Comparison of ENCODE assay signal across 8 cellular contexts in the genomic region with DNA sequence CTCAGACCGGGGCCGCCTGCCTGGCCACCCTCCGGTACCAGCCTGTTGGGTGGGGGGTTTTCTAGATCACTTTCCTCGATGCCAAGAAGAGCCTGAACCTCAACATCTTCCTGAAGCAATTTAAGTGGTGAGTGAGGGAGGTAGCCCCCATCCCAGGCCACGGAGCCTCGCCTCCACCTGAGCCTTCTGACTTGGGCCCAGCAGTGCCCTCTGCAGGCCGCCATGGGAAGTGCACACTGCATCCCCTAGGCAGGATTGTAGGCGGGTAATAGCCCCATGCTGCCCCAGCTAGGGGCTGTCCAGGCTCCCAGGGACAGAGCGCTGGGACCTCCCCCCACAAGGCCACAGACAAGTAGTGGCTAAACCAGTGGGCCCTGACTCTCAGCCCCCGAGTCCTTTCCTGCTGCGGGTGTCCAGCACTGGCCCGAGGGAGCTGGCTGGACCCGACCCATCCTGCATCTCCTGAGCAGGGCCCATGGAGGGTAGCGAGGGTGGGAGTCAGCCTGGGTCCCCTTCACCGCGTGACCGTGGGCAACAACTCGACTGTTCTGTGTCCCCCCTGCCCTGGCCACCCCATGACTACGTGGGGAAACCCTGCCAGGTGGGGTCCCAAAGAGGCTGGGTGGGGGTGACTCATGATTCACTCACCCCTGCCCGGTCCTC. TPM values are rescaled to one million over a fixed set of nuclear protein-coding genes. Genes with fewer than 3 reads are reported as not detected.
A peak's percentile ranks its signal among the peaks of the same experiment; 100 is the strongest.
DNase-seq lines count a peak whose midpoint lies in the region; ATAC-seq lines count a peak whose summit lies in the region.

No MANE protein-coding gene starts in this region.

- no peaks in the 10 kb centered on the region for H3K9me3 ChIP-seq in CD4-positive, alpha-beta memory T cell (ENCODE audit: control insufficient read depth in 1 of 2, low read length in 2 of 2)

- WGBS in mesendoderm (ENCODE audit: extremely low coverage, insufficient coverage, low lambda C conversion rate), result no CpG with 5 or more reads among the region's 20 CpGs

- no peaks in the 10 kb centered on the region for H3K27me3 ChIP-seq in CD4-positive, alpha-beta memory T cell (ENCODE audit: insufficient read depth, low read length)
- no peaks in the 10 kb centered on the region for H3K27me3 ChIP-seq in mesendoderm (ENCODE audit: insufficient read depth, low read length, poor library complexity)

- no peak overlapping the region for H2BK15ac ChIP-seq in mesendoderm (replicated peaks; ENCODE audit: low read depth)

- H3K27me3 Mint-ChIP-seq in CD4-positive, alpha-beta memory T cell, result no peaks in the 10 kb centered on the region
- no peaks in the 10 kb centered on the region for H3K27me3 Mint-ChIP-seq in activated CD4-positive, alpha-beta memory T cell treated with anti-CD3 and anti-CD28 coated beads for 36 hours

- H3K79me1 ChIP-seq in mesendoderm (ENCODE audit: low read length), result no peaks in the 10 kb centered on the region

- no peak overlapping the region for H3K4me3 ChIP-seq in CD4-positive, alpha-beta memory T cell (ENCODE audit: low read length in 2 of 2)
- H3K4me3 ChIP-seq in mesendoderm (ENCODE audit: low read length), result no peak overlapping the region

- H3K4me3 Mint-ChIP-seq in CD4-positive, alpha-beta memory T cell, result no peak overlapping the region
- no peak overlapping the region for H3K4me3 Mint-ChIP-seq in activated CD4-positive, alpha-beta memory T cell treated with anti-CD3 and anti-CD28 coated beads for 36 hours

- intact Hi-C loops in CD4-positive, alpha-beta memory T cell (cut with micrococcal nuclease), result loop anchor here (1.0 kb wide), 2 partner anchors 23 to 43 kb away; no protein-coding TSS in a partner anchor
- intact Hi-C loops in activated CD4-positive, alpha-beta memory T cell treated with anti-CD3 and anti-CD28 coated beads for 36 hours (cut with micrococcal nuclease), result loop anchor here (1.0 kb wide), 2 partner anchors 43 to 58 kb away; no protein-coding TSS in a partner anchor

- H3K36me3 Mint-ChIP-seq in CD4-positive, alpha-beta memory T cell, result peaks cover 0 to 18% of the 10 kb centered on the region in 2 donors
- peaks cover 9% of the 10 kb centered on the region for H3K36me3 Mint-ChIP-seq in activated CD4-positive, alpha-beta memory T cell treated with anti-CD3 and anti-CD28 coated beads for 36 hours

- ATAC-seq in GM18858 (IDR thresholded peaks at IDR 0.05; ENCODE audit: unreplicated experiment), result no peak

- H2BK5ac ChIP-seq in mesendoderm (ENCODE audit: low read length), result no peak overlapping the region

- H3K4me2 ChIP-seq in mesendoderm (ENCODE audit: low read length), result no peak overlapping the region

- H3K36me3 ChIP-seq in CD4-positive, alpha-beta memory T cell (ENCODE audit: insufficient read depth, low read length), result peaks cover 17% of the 10 kb centered on the region
- H3K36me3 ChIP-seq in mesendoderm (ENCODE audit: control insufficient read depth, insufficient read depth, low read length), result peaks cover 10% of the 10 kb centered on the region

- no peak overlapping the region for H3K9ac ChIP-seq in mesendoderm (ENCODE audit: low read length)

- POLR2A ChIA-PET in CD4-positive, alpha-beta memory T cell (lab: Charles Lee; ENCODE audit: partially characterized antibody), result interaction anchor here (1.1 to 2.4 kb wide), 3 partner anchors 13 to 43 kb away, joined by 4 to 11 read pairs (median 6); no protein-coding TSS in a partner anchor
- POLR2A ChIA-PET in activated CD4-positive, alpha-beta memory T cell treated with anti-CD3 and anti-CD28 coated beads for 36 hours (lab: Charles Lee), result no interaction called here

- DNase-seq in CD4-positive, alpha-beta memory T cell, result peak; percentile 62 to 76 (median 67)
- DNase-seq in H4 (ENCODE audit: low spot score) (peak; percentile 53), NCI-H446 treated with DMSO at 0.1 percent for 48 hours (lab: John Stamatoyannopoulos, UW) (peak; percentile 20), mesendoderm (peak; percentile 86)
- peak; percentile 80 for DNase-seq in activated CD4-positive, alpha-beta memory T cell treated with anti-CD3 and anti-CD28 coated beads for 36 hours
- DNase-seq in effector CD4-positive, alpha-beta T cell, result peak; percentile 57
- peak; percentile 50 to 58 for DNase-seq in stimulated activated CD8-positive, alpha-beta memory T cell treated with anti-CD3 and anti-CD28 coated beads, Interleukin-7, amount 100 ng/mL, for 1 hour (ENCODE audit: low read depth in 2 of 2)

- H3K27ac ChIP-seq in CD4-positive, alpha-beta memory T cell (ENCODE audit: low read depth, low read length), result no peak overlapping the region
- no peak overlapping the region for H3K27ac ChIP-seq in mesendoderm (ENCODE audit: low read depth, low read length)

- no peak overlapping the region for H3K4ac ChIP-seq in mesendoderm (ENCODE audit: low read depth, low read length)

- H3K4me1 ChIP-seq in CD4-positive, alpha-beta memory T cell (ENCODE audit: insufficient read depth, low read length), result peaks cover 5% of the 10 kb centered on the region
- peaks cover 2% of the 10 kb centered on the region for H3K4me1 ChIP-seq in mesendoderm (ENCODE audit: control insufficient read depth, low read depth, low read length)

- no peak overlapping the region for H4K5ac ChIP-seq in mesendoderm (ENCODE audit: low read length)

- CTCF ChIA-PET in CD4-positive, alpha-beta memory T cell (lab: Charles Lee; ENCODE audit: partially characterized antibody), result interaction anchor here (0.8 to 2.2 kb wide), 6 partner anchors 19 to 62 kb away, joined by 4 to 28 read pairs (median 4); partner anchors contain the start of gene INF2
- CTCF ChIA-PET in activated CD4-positive, alpha-beta memory T cell treated with anti-CD3 and anti-CD28 coated beads for 36 hours (lab: Charles Lee), result interaction anchor here (0.6 to 2.2 kb wide), 13 partner anchors 10 to 604 kb away, joined by 3 to 15 read pairs (median 3); no protein-coding TSS in a partner anchor

- H3K18ac ChIP-seq in mesendoderm (ENCODE audit: low read length), result no peak overlapping the region

- no peak overlapping the region for H2AK5ac ChIP-seq in mesendoderm (ENCODE audit: low read length)

- peaks cover 1 to 5% (median 3%) of the 10 kb centered on the region in 4 donors for H3K4me1 Mint-ChIP-seq in CD4-positive, alpha-beta memory T cell
- peaks cover 1% of the 10 kb centered on the region for H3K4me1 Mint-ChIP-seq in activated CD4-positive, alpha-beta memory T cell treated with anti-CD3 and anti-CD28 coated beads for 36 hours (ENCODE audit: low read depth)

- H3K56ac ChIP-seq in mesendoderm (ENCODE audit: low read length), result no peak overlapping the region

- H3K27ac Mint-ChIP-seq in CD4-positive, alpha-beta memory T cell, result peak overlapping the region in 4 of 7 donors; percentile 18 to 74 (median 34)
- no peak overlapping the region for H3K27ac Mint-ChIP-seq in activated CD4-positive, alpha-beta memory T cell treated with anti-CD3 and anti-CD28 coated beads for 36 hours

- H3K79me2 ChIP-seq in mesendoderm (ENCODE audit: control insufficient read depth, insufficient read depth, low read length), result no peaks in the 10 kb centered on the region

- H2BK120ac ChIP-seq in mesendoderm (ENCODE audit: low read depth, low read length), result no peak overlapping the region

- no peak overlapping the region for H3K23ac ChIP-seq in mesendoderm (ENCODE audit: low read length)

- no peaks in the 10 kb centered on the region for H3K9me3 Mint-ChIP-seq in CD4-positive, alpha-beta memory T cell
- H3K9me3 Mint-ChIP-seq in activated CD4-positive, alpha-beta memory T cell treated with anti-CD3 and anti-CD28 coated beads for 36 hours, result no peaks in the 10 kb centered on the region

- H4K8ac ChIP-seq in mesendoderm (ENCODE audit: low read depth, low read length), result no peak overlapping the region

RNA-seq across cellular contexts. Expression of gene ADSS1, which starts 15.3 kb away (rescaled TPM):
- 1 to 10 TPM; 1.5 TPM for total RNA-seq in CD4-positive, alpha-beta memory T cell
- 1 to 10 TPM in 1 of 2 donors, under 1 TPM in 1; 0.16 to 1.8 TPM for polyA plus RNA-seq in CD4-positive, alpha-beta memory T cell
- total RNA-seq in H4 (2014; rRNA removed; shearing (Covaris generic)), result 3.7 and 4.0 TPM in 2 replicates
- 1 to 10 TPM; 2.3 to 3.3 TPM for total RNA-seq in activated CD4-positive, alpha-beta memory T cell treated with anti-CD3 and anti-CD28 coated beads for 36 hours
- polyA plus RNA-seq in mesendoderm (2013, experiment 1 of 2), result 2.0 TPM
- polyA plus RNA-seq in mesendoderm (2013, experiment 2 of 2), result 2.1 TPM

RNA-seq across cellular contexts. Expression of gene INF2, which starts 19.3 kb away (rescaled TPM):
- 10 to 100 TPM; 93.1 to 96.8 TPM for total RNA-seq in CD4-positive, alpha-beta memory T cell
- polyA plus RNA-seq in CD4-positive, alpha-beta memory T cell, result 10 to 100 TPM in 1 of 2 donors, 1 to 10 TPM in 1; 4.0 to 11.6 TPM
- total RNA-seq in H4 (2014; rRNA removed; shearing (Covaris generic)), result 13.0 and 16.3 TPM in 2 replicates
- total RNA-seq in activated CD4-positive, alpha-beta memory T cell treated with anti-CD3 and anti-CD28 coated beads for 36 hours, result 10 to 100 TPM; 66.7 to 71.5 TPM
- 34.4 TPM for polyA plus RNA-seq in mesendoderm (2013, experiment 1 of 2)
- polyA plus RNA-seq in mesendoderm (2013, experiment 2 of 2), result 34.6 TPM

RNA-seq across cellular contexts. Expression of gene SIVA1, which starts 44.2 kb away (rescaled TPM):
- 10 to 100 TPM; 69.3 to 80.2 TPM for total RNA-seq in CD4-positive, alpha-beta memory T cell
- 100 to 1,000 TPM; 208 to 266 TPM for polyA plus RNA-seq in CD4-positive, alpha-beta memory T cell
- total RNA-seq in H4 (2014; rRNA removed; shearing (Covaris generic)), result 286 and 381 TPM in 2 replicates
- 100 to 1,000 TPM in 1 of 2 experiments, 10 to 100 TPM in 1; 97.6 to 109 TPM for total RNA-seq in activated CD4-positive, alpha-beta memory T cell treated with anti-CD3 and anti-CD28 coated beads for 36 hours
- 151 TPM for polyA plus RNA-seq in mesendoderm (2013, experiment 1 of 2)
- polyA plus RNA-seq in mesendoderm (2013, experiment 2 of 2), result 147 TPM

Comparison
In these comparisons a context has a peak if more than half of its experiments do, and no peak if none do; other contexts are left out.
1. DNase-seq: peak in every context shown above with its lines; median percentile 86 in mesendoderm; 80 in activated CD4-positive, alpha-beta memory T cell treated with anti-CD3 and anti-CD28 coated beads for 36 hours; 67 in CD4-positive, alpha-beta memory T cell; 57 in effector CD4-positive, alpha-beta T cell; 54 in stimulated activated CD8-positive, alpha-beta memory T cell treated with anti-CD3 and anti-CD28 coated beads, Interleukin-7, amount 100 ng/mL, for 1 hour; 53 in H4; 20 in NCI-H446 treated with DMSO at 0.1 percent for 48 hours.